In genomic region chr11:29612423-29612822, GRCh38 we compare ENCODE assay signal across 22 cellular contexts.
"Had no signal": no experiment of that assay in that cellular context is flagged by ENCODE, and none has a peak within 500 bp of the region (broad histone marks: within the 10 kb centered on the region; RNA-seq: fewer than 3 reads in every experiment).

No MANE protein-coding gene starts in this region.

- H3K36me3 ChIP-seq: brain microvascular endothelial cell, esophagus squamous epithelium, WERI-Rb-1 had no signal

- H3K4me1 ChIP-seq: esophagus squamous epithelium had no signal

- H3K27ac ChIP-seq: brain microvascular endothelial cell, coronary artery, dorsolateral prefrontal cortex, esophagus squamous epithelium, WERI-Rb-1 had no signal

- DNase-seq: activated B cell treated with CpG ODN at 0.5 μM for 24 hours; activated CD4-positive, alpha-beta T cell treated with anti-CD3 and anti-CD28 coated beads for 48 hours; activated CD4-positive, alpha-beta T cell treated with anti-CD3 and anti-CD28 coated beads, Interleukin-2, amount 50 U/mL, for 1 hour; activated CD4-positive, alpha-beta T cell treated with anti-CD3 and anti-CD28 coated beads, Interleukin-2, amount 50 U/mL, for 48 hours; activated CD8-positive, alpha-beta memory T cell treated with anti-CD3 and anti-CD28 coated beads for 24 hours; activated CD8-positive, alpha-beta T cell treated with anti-CD3 and anti-CD28 coated beads for 36 hours; activated effector memory CD4-positive, alpha-beta T cell treated with Interleukin-2 at 50 U/mL for 16 hours; activated naive CD4-positive, alpha-beta T cell treated with anti-CD3 and anti-CD28 coated beads, Interleukin-2, amount 10 ng/mL, durations not matched to agents 7 days and 5 days; activated naive CD8-positive, alpha-beta T cell treated with anti-CD3 and anti-CD28 coated beads, Interleukin-2, amount 10 ng/mL, durations not matched to agents 7 days and 5 days; activated T-cell treated with anti-CD3 and anti-CD28 coated beads, Interleukin-2, amount 50 U/mL, for 4 hours; brain microvascular endothelial cell; dorsolateral prefrontal cortex; effector memory CD8-positive, alpha-beta T cell; erythroblast; esophagus squamous epithelium; foreskin fibroblast; head of caudate nucleus; T-helper 1 cell; T-helper 17 cell; T1000; WERI-Rb-1 had no signal

- H3K4me3 ChIP-seq: coronary artery, dorsolateral prefrontal cortex, esophagus squamous epithelium had no signal

- H3K9me3 ChIP-seq: esophagus squamous epithelium had no signal

- H3K27me3 ChIP-seq: brain microvascular endothelial cell, dorsolateral prefrontal cortex, esophagus squamous epithelium had no signal
